ENCODE assay signal across 1 cellular context in genomic region chr5:22560115-22560514, GRCh38.
TF ChIP-seq lines count a peak whose summit lies in the region.

No MANE protein-coding gene starts in this region.

TF ChIP-seq in HepG2, 621 proteins besides CTCF, POLR2A, EP300 and RAD21 (continued from another document):
- TF ChIP-seq, protein P1, sequence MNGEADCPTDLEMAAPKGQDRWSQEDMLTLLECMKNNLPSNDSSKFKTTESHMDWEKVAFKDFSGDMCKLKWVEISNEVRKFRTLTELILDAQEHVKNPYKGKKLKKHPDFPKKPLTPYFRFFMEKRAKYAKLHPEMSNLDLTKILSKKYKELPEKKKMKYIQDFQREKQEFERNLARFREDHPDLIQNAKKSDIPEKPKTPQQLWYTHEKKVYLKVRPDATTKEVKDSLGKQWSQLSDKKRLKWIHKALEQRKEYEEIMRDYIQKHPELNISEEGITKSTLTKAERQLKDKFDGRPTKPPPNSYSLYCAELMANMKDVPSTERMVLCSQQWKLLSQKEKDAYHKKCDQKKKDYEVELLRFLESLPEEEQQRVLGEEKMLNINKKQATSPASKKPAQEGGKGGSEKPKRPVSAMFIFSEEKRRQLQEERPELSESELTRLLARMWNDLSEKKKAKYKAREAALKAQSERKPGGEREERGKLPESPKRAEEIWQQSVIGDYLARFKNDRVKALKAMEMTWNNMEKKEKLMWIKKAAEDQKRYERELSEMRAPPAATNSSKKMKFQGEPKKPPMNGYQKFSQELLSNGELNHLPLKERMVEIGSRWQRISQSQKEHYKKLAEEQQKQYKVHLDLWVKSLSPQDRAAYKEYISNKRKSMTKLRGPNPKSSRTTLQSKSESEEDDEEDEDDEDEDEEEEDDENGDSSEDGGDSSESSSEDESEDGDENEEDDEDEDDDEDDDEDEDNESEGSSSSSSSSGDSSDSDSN (CRISPR knock-in tag; IDR thresholded peaks at IDR 0.05): no peak
- no peak for TF ChIP-seq GATAD2A (CRISPR knock-in tag; IDR thresholded peaks at IDR 0.05)
- no peak for TF ChIP-seq ARID3A (IDR thresholded peaks at IDR 0.05; ENCODE audit: low read depth, low read length)
- no peak for TF ChIP-seq ZNF543 (CRISPR knock-in tag; IDR thresholded peaks at IDR 0.05)
TF ChIP-seq in HepG2: peak in this region for 0.
